Comparison of ENCODE assay signal across 16 cellular contexts in genomic region chr5:171913987-171914273, GRCh38.
A peak's percentile ranks its signal among the peaks of the same experiment; 100 is the strongest.
DNase-seq lines count a peak whose midpoint lies in the region; ATAC-seq and TF ChIP-seq lines count a peak whose summit lies in the region.
"Had no signal": no experiment of that assay in that cellular context is flagged by ENCODE, and none has a peak within 500 bp of the region (broad histone marks: within the 10 kb centered on the region; RNA-seq: fewer than 3 reads in every experiment).

No MANE protein-coding gene starts in this region.

- ATAC-seq in central memory CD8-positive, alpha-beta T cell (replicated peaks; ENCODE audit: extremely low read depth, poor library complexity, severe bottlenecking): no peak
- ATAC-seq: upper lobe of right lung had no signal

- no peak for TF ChIP-seq CTCF in HFFc6 (IDR thresholded peaks at IDR 0.05)
- TF ChIP-seq CTCF in neural progenitor cell (IDR thresholded peaks at IDR 0.05): no peak
- no peak for TF ChIP-seq CTCF in brain microvascular endothelial cell (IDR thresholded peaks at IDR 0.05; ENCODE audit: low read depth, low read length, missing control alignments)

- no peak overlapping the region for H3K4me3 ChIP-seq in CD4-positive, alpha-beta memory T cell (ENCODE audit: low read length in 2 of 2)
- no peak overlapping the region for H3K4me3 ChIP-seq in neural progenitor cell
- no peak overlapping the region for H3K4me3 ChIP-seq in brain microvascular endothelial cell (ENCODE audit: low read depth, low read length)
- H3K4me3 ChIP-seq: esophagus squamous epithelium, SK-N-MC, upper lobe of right lung had no signal

- H3K9ac ChIP-seq in neural progenitor cell: no peak overlapping the region
- H3K9ac ChIP-seq: parathyroid adenoma had no signal

- no peak overlapping the region for H2AFZ ChIP-seq in neural progenitor cell (replicated peaks)
- H2AFZ ChIP-seq: parathyroid adenoma had no signal

- peak overlapping the region; percentile 63 for H3K4me2 ChIP-seq in neural progenitor cell

- peaks cover 75% of the 10 kb centered on the region for H4K20me1 ChIP-seq in neural progenitor cell (ENCODE audit: low read depth)

- no peaks in the 10 kb centered on the region for H3K27me3 Mint-ChIP-seq in CD4-positive, alpha-beta memory T cell
- H3K27me3 Mint-ChIP-seq in HFFc6 (ENCODE audit: insufficient read depth) (peaks cover 5% of the 10 kb centered on the region; the same call in 1 of the 2 replicates), neural progenitor cell (ENCODE audit: insufficient read depth, low read depth) (peaks cover 4% of the 10 kb centered on the region)
- H3K27me3 Mint-ChIP-seq in central memory CD8-positive, alpha-beta T cell: no peaks in the 10 kb centered on the region

- peaks cover 87% of the 10 kb centered on the region for H3K79me2 ChIP-seq in neural progenitor cell (ENCODE audit: low read depth)

- CTCF ChIA-PET in CD4-positive, alpha-beta memory T cell (lab: Charles Lee; ENCODE audit: partially characterized antibody): interaction anchor here (3.4 to 6.6 kb wide), 3 partner anchors 92 to 379 kb away, joined by 36 to 63 read pairs (median 57); partner anchors contain the start of gene FBXW11

- H3K4me1 ChIP-seq in CD4-positive, alpha-beta memory T cell (ENCODE audit: insufficient read depth, low read length): peaks cover 24% of the 10 kb centered on the region
- H3K4me1 ChIP-seq in neural progenitor cell: peaks cover 38% of the 10 kb centered on the region

- no peaks in the 10 kb centered on the region for H3K9me3 Mint-ChIP-seq in CD4-positive, alpha-beta memory T cell
- no peaks in the 10 kb centered on the region for H3K9me3 Mint-ChIP-seq in HFFc6
- no peaks in the 10 kb centered on the region for H3K9me3 Mint-ChIP-seq in central memory CD8-positive, alpha-beta T cell
- H3K9me3 Mint-ChIP-seq in neural progenitor cell: no peaks in the 10 kb centered on the region
- H3K9me3 Mint-ChIP-seq: CD14-positive monocyte had no signal

- no peaks in the 10 kb centered on the region for H3K36me3 ChIP-seq in CD4-positive, alpha-beta memory T cell (ENCODE audit: insufficient read depth, low read length)
- no peaks in the 10 kb centered on the region for H3K36me3 ChIP-seq in neural progenitor cell
- no peaks in the 10 kb centered on the region for H3K36me3 ChIP-seq in brain microvascular endothelial cell (replicated peaks)

- H3K9me3 ChIP-seq in CD4-positive, alpha-beta memory T cell (ENCODE audit: control insufficient read depth in 1 of 2, low read length in 2 of 2): no peaks in the 10 kb centered on the region
- H3K9me3 ChIP-seq in neural progenitor cell (ENCODE audit: low read depth): no peaks in the 10 kb centered on the region
- H3K9me3 ChIP-seq: esophagus squamous epithelium, upper lobe of right lung had no signal

- in situ Hi-C loops in brain microvascular endothelial cell (cut with HindIII; ENCODE audit: low pct_ligation_motif_present, low sequenced_read_pairs): no loop called here

- no peaks in the 10 kb centered on the region for H3K27me3 ChIP-seq in CD4-positive, alpha-beta memory T cell (ENCODE audit: insufficient read depth, low read length)
- H3K27me3 ChIP-seq in neural progenitor cell: no peaks in the 10 kb centered on the region
- no peaks in the 10 kb centered on the region for H3K27me3 ChIP-seq in brain microvascular endothelial cell (replicated peaks)
- H3K27me3 ChIP-seq: esophagus squamous epithelium, upper lobe of right lung had no signal

- peak overlapping the region in 2 of 8 donors; percentile 10 to 41 for H3K4me3 Mint-ChIP-seq in CD4-positive, alpha-beta memory T cell
- H3K4me3 Mint-ChIP-seq in HFFc6: peak overlapping the region; percentile 18; the same call in 1 of the 2 replicates
- H3K4me3 Mint-ChIP-seq in central memory CD8-positive, alpha-beta T cell: peak overlapping the region; percentile 27
- H3K4me3 Mint-ChIP-seq in neural progenitor cell: no peak overlapping the region
- H3K4me3 Mint-ChIP-seq: CD14-positive monocyte had no signal

- no peak for DNase-seq in CD4-positive, alpha-beta memory T cell
- DNase-seq in HFFc6 (peak; percentile 9), neural progenitor cell (ENCODE audit: low spot score) (no peak), brain microvascular endothelial cell (no peak), dedifferentiated amniotic fluid mesenchymal stem cell (ENCODE audit: extremely low spot score) (no peak), amygdala (lab: John Stamatoyannopoulos, UW) (no peak)
- DNase-seq in central memory CD8-positive, alpha-beta T cell (ENCODE audit: low spot score in 2 of 2): no peak
- DNase-seq: esophagus squamous epithelium; GDM1; NCI-H1417; NCI-H226; stimulated activated CD4-positive, alpha-beta T cell treated with anti-CD3 and anti-CD28 coated beads, Interleukin-15, amount 100 ng/mL, for 24 hours; upper lobe of right lung had no signal

- H3K36me3 Mint-ChIP-seq in CD4-positive, alpha-beta memory T cell: peaks cover 0 to 12% of the 10 kb centered on the region in 2 donors
- peaks cover 6% of the 10 kb centered on the region for H3K36me3 Mint-ChIP-seq in HFFc6 (ENCODE audit: low read depth)
- H3K36me3 Mint-ChIP-seq in central memory CD8-positive, alpha-beta T cell (ENCODE audit: insufficient read depth): peaks cover 8% of the 10 kb centered on the region
- peaks cover 2% of the 10 kb centered on the region for H3K36me3 Mint-ChIP-seq in neural progenitor cell

- intact Hi-C loops in CD4-positive, alpha-beta memory T cell (cut with micrococcal nuclease): loop anchor here (5.0 kb wide), 1 partner anchor 783 kb away; no protein-coding TSS in a partner anchor

- peaks cover 34 to 57% (median 41%) of the 10 kb centered on the region in 4 donors for H3K4me1 Mint-ChIP-seq in CD4-positive, alpha-beta memory T cell
- H3K4me1 Mint-ChIP-seq in HFFc6 (ENCODE audit: low read depth) (peaks cover 57% of the 10 kb centered on the region), neural progenitor cell (peaks cover 4% of the 10 kb centered on the region)
- peaks cover 61% of the 10 kb centered on the region for H3K4me1 Mint-ChIP-seq in central memory CD8-positive, alpha-beta T cell

- H3K27ac Mint-ChIP-seq in CD4-positive, alpha-beta memory T cell: peak overlapping the region in 5 of 7 donors; percentile 2 to 88 (median 60)
- H3K27ac Mint-ChIP-seq in HFFc6: peak overlapping the region; percentile 59
- no peak overlapping the region for H3K27ac Mint-ChIP-seq in central memory CD8-positive, alpha-beta T cell (ENCODE audit: low read depth)
- no peak overlapping the region for H3K27ac Mint-ChIP-seq in neural progenitor cell

- H3F3A ChIP-seq in neural progenitor cell (ENCODE audit: low read depth): peaks cover 33% of the 10 kb centered on the region

- POLR2A ChIA-PET in CD4-positive, alpha-beta memory T cell (lab: Charles Lee; ENCODE audit: partially characterized antibody): interaction anchor here (2.2 kb wide), 1 partner anchor 92 kb away, joined by 11 read pairs; the partner anchor contains the start of gene FBXW11

- no peak overlapping the region for H3K27ac ChIP-seq in CD4-positive, alpha-beta memory T cell (ENCODE audit: low read depth, low read length)
- H3K27ac ChIP-seq in neural progenitor cell: peak overlapping the region; percentile 85
- H3K27ac ChIP-seq in brain microvascular endothelial cell: no peak overlapping the region
- H3K27ac ChIP-seq: esophagus squamous epithelium, parathyroid adenoma, SK-N-MC, upper lobe of right lung had no signal

Comparison
In these comparisons a context has a peak if more than half of its experiments do, and no peak if none do; other contexts are left out.
1. H3K27ac Mint-ChIP-seq: peak in CD4-positive, alpha-beta memory T cell (5 of 7) and HFFc6 (single experiment); none in central memory CD8-positive, alpha-beta T cell (single experiment) and neural progenitor cell (single experiment).